ENCODE assay signal across 8 cellular contexts in genomic region chr16:27204232-27204915, GRCh38. TPM values are rescaled to one million over a fixed set of nuclear protein-coding genes. Genes with fewer than 3 reads are reported as not detected.
DNase-seq lines count a peak whose midpoint lies in the region; ATAC-seq and TF ChIP-seq lines count a peak whose summit lies in the region.

No MANE protein-coding gene starts in this region.

- no peak for TF ChIP-seq CTCF in CD8-positive, alpha-beta T cell (IDR thresholded peaks at IDR 0.05)
- TF ChIP-seq CTCF in astrocyte of the cerebellum (IDR thresholded peaks at IDR 0.05; ENCODE audit: low read depth, low read length, missing control alignments): no peak
- no peak for TF ChIP-seq CTCF in thyroid gland (IDR thresholded peaks at IDR 0.05)

- H3K36me3 ChIP-seq in CD8-positive, alpha-beta T cell (ENCODE audit: insufficient read depth, low read length): no peaks in the 10 kb centered on the region
- no peaks in the 10 kb centered on the region for H3K36me3 ChIP-seq in KOPT-K1 (ENCODE audit: insufficient read depth, low read length)
- H3K36me3 ChIP-seq in thyroid gland: no peaks in the 10 kb centered on the region

- DNase-seq in CD8-positive, alpha-beta T cell: peak in 1 of 7 experiments; percentile 24
- DNase-seq in astrocyte of the cerebellum (ENCODE audit: low read depth): peak; percentile 6
- DNase-seq in left lobe of liver (ENCODE audit: low spot score): peak; percentile 59
- no peak for DNase-seq in thyroid gland
- no peak for DNase-seq in NCI-H1436 treated with DMSO at 0.1 percent for 48 hours (lab: John Stamatoyannopoulos, UW)

- intact Hi-C loops in CD8-positive, alpha-beta T cell (cut with DNase I, micrococcal nuclease): loop anchor here in 1 of 2 experiments (5.0 kb wide), 1 partner anchor 1008 kb away; the partner anchor contains the start of gene XPO6
- intact Hi-C loops in thyroid gland (cut with DNase I): loop anchor here (10.0 kb wide), 1 partner anchor 340 kb away; the partner anchor contains the start of gene GTF3C1

- TF ChIP-seq POLR2A in thyroid gland (IDR thresholded peaks at IDR 0.05): no peak

- 38 to 39% methylated on average over 23 of the region's 23 CpGs for WGBS in thyroid gland, 2 donors

- POLR2A ChIA-PET in CD8-positive, alpha-beta T cell (lab: Charles Lee): interaction anchor here (0.9 to 2.7 kb wide), 16 partner anchors 8 to 260 kb away, joined by 3 to 19 read pairs (median 6); no protein-coding TSS in a partner anchor

- H3K36me3 Mint-ChIP-seq in CD8-positive, alpha-beta T cell: peaks cover 9% of the 10 kb centered on the region

- peak overlapping the region; percentile 96 for H3K4me3 Mint-ChIP-seq in CD8-positive, alpha-beta T cell

- no peaks in the 10 kb centered on the region for H3K9me3 Mint-ChIP-seq in CD8-positive, alpha-beta T cell

- H3K4me1 Mint-ChIP-seq in CD8-positive, alpha-beta T cell (ENCODE audit: low read depth): peaks cover 54% of the 10 kb centered on the region

- peak overlapping the region; percentile 83 for H3K27ac ChIP-seq in CD8-positive, alpha-beta T cell (ENCODE audit: low read depth, low read length)
- H3K27ac ChIP-seq in KOPT-K1 (ENCODE audit: low read depth, low read length, poor library complexity, severe bottlenecking) (peak overlapping the region; percentile 93), thyroid gland (peak overlapping the region; percentile 93 to 96 (median 96))

- CTCF ChIA-PET in CD8-positive, alpha-beta T cell (lab: Charles Lee): interaction anchor here (1.0 to 5.0 kb wide), 8 partner anchors 24 to 164 kb away, joined by 3 to 36 read pairs (median 5); no protein-coding TSS in a partner anchor

- in situ Hi-C loops in astrocyte of the cerebellum (cut with HindIII; ENCODE audit: low sequenced_read_pairs): no loop called here

- peak overlapping the region; percentile 99 for H3K27ac Mint-ChIP-seq in CD8-positive, alpha-beta T cell

- no peaks in the 10 kb centered on the region for H3K9me3 ChIP-seq in CD8-positive, alpha-beta T cell (ENCODE audit: low read length)
- H3K9me3 ChIP-seq in KOPT-K1 (ENCODE audit: insufficient read depth, low read length, poor library complexity, severe bottlenecking): no peaks in the 10 kb centered on the region
- no peaks in the 10 kb centered on the region for H3K9me3 ChIP-seq in thyroid gland

- H3K27me3 ChIP-seq in CD8-positive, alpha-beta T cell (ENCODE audit: insufficient read depth, low read length): no peaks in the 10 kb centered on the region
- no peaks in the 10 kb centered on the region for H3K27me3 ChIP-seq in thyroid gland

- no peak for ATAC-seq in CD8-positive, alpha-beta T cell
- peak; percentile 31 for ATAC-seq in left lobe of liver
- no peak for ATAC-seq in HG03095 (IDR thresholded peaks at IDR 0.05; ENCODE audit: unreplicated experiment)
- ATAC-seq in GM21381 (IDR thresholded peaks at IDR 0.05; ENCODE audit: unreplicated experiment): no peak

- H3K4me3 ChIP-seq in CD8-positive, alpha-beta T cell (ENCODE audit: low read depth, low read length): peak overlapping the region; percentile 83
- H3K4me3 ChIP-seq in astrocyte of the cerebellum (ENCODE audit: low read depth, low read length) (peak overlapping the region; percentile 81), thyroid gland (replicated peaks in 1 of 3) (peak overlapping the region in 2 of 3 donors; percentile 39 to 43)

- H3K4me1 ChIP-seq in CD8-positive, alpha-beta T cell (ENCODE audit: insufficient read depth, low read length): peaks cover 47% of the 10 kb centered on the region
- H3K4me1 ChIP-seq in thyroid gland: peaks cover 10 to 29% of the 10 kb centered on the region in 2 donors

- H3K27me3 Mint-ChIP-seq in CD8-positive, alpha-beta T cell (ENCODE audit: low read depth): no peaks in the 10 kb centered on the region

RNA-seq across cellular contexts. Expression of gene KDM8, which starts 1.0 kb away (rescaled TPM):
- total RNA-seq in CD8-positive, alpha-beta T cell: 10 to 100 TPM; 17.6 to 22.6 TPM
- 73.7 TPM for total RNA-seq in left lobe of liver
- 10 to 100 TPM in 1 of 4 donors, 1 to 10 TPM in 3; 5.6 to 14.9 (median 9.6) TPM for total RNA-seq in thyroid gland

Comparison
In these comparisons a context has a peak if more than half of its experiments do, and no peak if none do; other contexts are left out.
1. DNase-seq: peak in astrocyte of the cerebellum (single experiment) and left lobe of liver (single experiment); none in thyroid gland (0 of 2) and NCI-H1436 treated with DMSO at 0.1 percent for 48 hours (single experiment).
2. Peak in every context shown above with its lines, with median percentiles within 50 percentile points of each other: H3K27ac ChIP-seq and H3K4me3 ChIP-seq.